In the genomic region with DNA sequence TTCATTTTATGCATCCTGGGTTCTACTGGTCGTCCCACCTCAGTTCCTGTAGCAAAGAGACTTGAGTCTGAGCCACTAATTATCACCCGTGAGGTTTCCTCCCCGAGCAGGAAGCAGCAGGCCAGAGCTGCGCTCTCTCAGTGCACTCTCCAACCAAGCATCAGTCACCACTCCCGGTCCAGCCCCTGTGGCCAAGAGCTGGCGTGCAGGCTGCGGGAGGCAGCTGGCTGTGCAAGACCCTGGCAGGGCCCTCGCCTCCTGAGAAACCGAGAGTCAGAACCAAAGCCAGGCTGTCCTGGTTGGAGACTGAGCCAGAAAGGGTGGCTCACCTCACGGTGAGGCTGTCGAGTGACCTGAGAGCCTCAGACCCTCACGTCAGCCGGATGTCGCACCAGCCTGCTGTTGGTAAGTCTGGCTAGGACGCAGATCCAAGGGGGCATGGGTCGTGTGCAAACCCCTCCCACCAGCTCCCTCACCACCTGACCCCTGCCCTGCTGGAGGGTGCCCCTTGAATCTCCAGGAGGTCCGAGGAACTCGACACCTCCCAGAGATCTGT, we compare ENCODE assay signal across 14 cellular contexts. TPM values are rescaled to one million over a fixed set of nuclear protein-coding genes. Genes with fewer than 3 reads are reported as not detected.
DNase-seq lines count a peak whose midpoint lies in the region; ATAC-seq and TF ChIP-seq lines count a peak whose summit lies in the region.
"Had no signal": no experiment of that assay in that cellular context is flagged by ENCODE, and none has a peak within 500 bp of the region (broad histone marks: within the 10 kb centered on the region; RNA-seq: fewer than 3 reads in every experiment).

No MANE protein-coding gene starts in this region.

- 35 to 37% methylated on average over 16 to 18 of the region's 18 CpGs for WGBS in GM23248 (ENCODE audit: low coverage in 1 of 2, low lambda C conversion rate in 2 of 2, missing lambda C conversion rate in 2 of 2), 2 experiments

- H3K79me2 ChIP-seq in GM23248 (ENCODE audit: insufficient read depth) = no peaks in the 10 kb centered on the region

- H3K4me3 ChIP-seq in GM23248 = peak overlapping the region; percentile 46; the same call in 1 of the 2 replicates
- H3K4me3 ChIP-seq in skeletal muscle satellite cell (ENCODE audit: low read length) = peak overlapping the region; percentile 2
- H3K4me3 ChIP-seq: body of pancreas, K562, lower lobe of right lung, PC-9 had no signal

- H3K4me2 ChIP-seq in GM23248 (ENCODE audit: unreplicated experiment) (peak overlapping the region; percentile 73), skeletal muscle satellite cell (ENCODE audit: low read length) (peak overlapping the region; percentile 79)
- H3K4me2 ChIP-seq: PC-9 had no signal

- H3K36me3 ChIP-seq in GM23248 (ENCODE audit: low read depth) (no peaks in the 10 kb centered on the region), skeletal muscle satellite cell (ENCODE audit: insufficient read depth, low read length) (no peaks in the 10 kb centered on the region)
- H3K36me3 ChIP-seq: lower lobe of right lung, neutrophil had no signal

- ATAC-seq in HG03469 (IDR thresholded peaks at IDR 0.05; ENCODE audit: unreplicated experiment) = no peak
- ATAC-seq: body of pancreas, K562, lower lobe of right lung had no signal

- in situ Hi-C loops in GM23248 (cut with MboI) = no loop called here

- H3F3A ChIP-seq in GM23248 (ENCODE audit: insufficient read depth) = peaks cover 29% of the 10 kb centered on the region

- peak overlapping the region; percentile 45 for H3K9ac ChIP-seq in GM23248
- peak overlapping the region; percentile 19 for H3K9ac ChIP-seq in skeletal muscle satellite cell (ENCODE audit: low read depth, low read length)

- no peaks in the 10 kb centered on the region for H3K27me3 ChIP-seq in GM23248 (replicated peaks; ENCODE audit: insufficient read depth)
- H3K27me3 ChIP-seq in skeletal muscle satellite cell (ENCODE audit: control insufficient read depth, insufficient read depth, low read length) = no peaks in the 10 kb centered on the region
- H3K27me3 ChIP-seq: body of pancreas, neutrophil had no signal

- no peaks in the 10 kb centered on the region for H3K9me3 ChIP-seq in GM23248 (ENCODE audit: low read depth)
- H3K9me3 ChIP-seq in skeletal muscle satellite cell (replicated peaks; ENCODE audit: low read length) = no peaks in the 10 kb centered on the region
- H3K9me3 ChIP-seq: body of pancreas, lower lobe of right lung, neutrophil had no signal

- DNase-seq in GM23248 = peak; percentile 74
- DNase-seq in fibroblast of gingiva (ENCODE audit: low read depth) = peak; percentile 78
- no peak for DNase-seq in stimulated activated CD4-positive, alpha-beta T cell treated with anti-CD3 and anti-CD28 coated beads, Interleukin-15, amount 100 ng/mL, for 24 hours
- DNase-seq in activated CD4-positive, alpha-beta T cell treated with anti-CD3 and anti-CD28 coated beads for 4 hours = no peak
- DNase-seq: body of pancreas, lower lobe of right lung, PC-9, small intestine, T-helper 2 cell had no signal

- peaks cover 31% of the 10 kb centered on the region for H3K4me1 ChIP-seq in GM23248 (ENCODE audit: insufficient read depth)
- peaks cover 52% of the 10 kb centered on the region for H3K4me1 ChIP-seq in skeletal muscle satellite cell (ENCODE audit: control insufficient read depth, insufficient read depth, low read length)

- peak overlapping the region; percentile 93 for H3K27ac ChIP-seq in GM23248
- H3K27ac ChIP-seq: body of pancreas, lower lobe of right lung, neutrophil, PC-9 had no signal

- H2AFZ ChIP-seq in GM23248 = no peak overlapping the region; the same call in 1 of the 2 replicates
- H2AFZ ChIP-seq: PC-9 had no signal

- H3K9me2 ChIP-seq in GM23248 (ENCODE audit: insufficient read depth) = no peaks in the 10 kb centered on the region

- no peaks in the 10 kb centered on the region for H4K20me1 ChIP-seq in GM23248 (ENCODE audit: insufficient read depth)

TF ChIP-seq in PFSK-1, 5 proteins besides CTCF, POLR2A, EP300 and RAD21:
- TF ChIP-seq, protein P1, sequence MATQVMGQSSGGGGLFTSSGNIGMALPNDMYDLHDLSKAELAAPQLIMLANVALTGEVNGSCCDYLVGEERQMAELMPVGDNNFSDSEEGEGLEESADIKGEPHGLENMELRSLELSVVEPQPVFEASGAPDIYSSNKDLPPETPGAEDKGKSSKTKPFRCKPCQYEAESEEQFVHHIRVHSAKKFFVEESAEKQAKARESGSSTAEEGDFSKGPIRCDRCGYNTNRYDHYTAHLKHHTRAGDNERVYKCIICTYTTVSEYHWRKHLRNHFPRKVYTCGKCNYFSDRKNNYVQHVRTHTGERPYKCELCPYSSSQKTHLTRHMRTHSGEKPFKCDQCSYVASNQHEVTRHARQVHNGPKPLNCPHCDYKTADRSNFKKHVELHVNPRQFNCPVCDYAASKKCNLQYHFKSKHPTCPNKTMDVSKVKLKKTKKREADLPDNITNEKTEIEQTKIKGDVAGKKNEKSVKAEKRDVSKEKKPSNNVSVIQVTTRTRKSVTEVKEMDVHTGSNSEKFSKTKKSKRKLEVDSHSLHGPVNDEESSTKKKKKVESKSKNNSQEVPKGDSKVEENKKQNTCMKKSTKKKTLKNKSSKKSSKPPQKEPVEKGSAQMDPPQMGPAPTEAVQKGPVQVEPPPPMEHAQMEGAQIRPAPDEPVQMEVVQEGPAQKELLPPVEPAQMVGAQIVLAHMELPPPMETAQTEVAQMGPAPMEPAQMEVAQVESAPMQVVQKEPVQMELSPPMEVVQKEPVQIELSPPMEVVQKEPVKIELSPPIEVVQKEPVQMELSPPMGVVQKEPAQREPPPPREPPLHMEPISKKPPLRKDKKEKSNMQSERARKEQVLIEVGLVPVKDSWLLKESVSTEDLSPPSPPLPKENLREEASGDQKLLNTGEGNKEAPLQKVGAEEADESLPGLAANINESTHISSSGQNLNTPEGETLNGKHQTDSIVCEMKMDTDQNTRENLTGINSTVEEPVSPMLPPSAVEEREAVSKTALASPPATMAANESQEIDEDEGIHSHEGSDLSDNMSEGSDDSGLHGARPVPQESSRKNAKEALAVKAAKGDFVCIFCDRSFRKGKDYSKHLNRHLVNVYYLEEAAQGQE (IDR thresholded peaks at IDR 0.05; ENCODE audit: insufficient read depth in 1 of 2, low read depth in 2 of 2, low read length in 2 of 2) = no peak
- TF ChIP-seq FOXP2 (optimal IDR thresholded peaks at IDR 0.05; ENCODE audit: borderline replicate concordance, extremely low read depth, extremely low read length, insufficient read depth) = peak; percentile 32

RNA-seq across cellular contexts. Expression of a gene that starts 7.1 kb away (rescaled TPM):
- total RNA-seq in GM23248 (2014; rRNA removed; shearing (Covaris generic)) = 29.5 and 30.5 TPM in 2 replicates
- 31.3 and 33.8 TPM in 2 replicates for polyA plus RNA-seq in GM23248 (2016; fragmentation: Nextera tagmentation; extraction: Ambion mirVana)
- 31.1 TPM for polyA plus RNA-seq in PFSK-1 (2012; ENCODE audit: insufficient read length, low read depth)
- 69.7 and 93.7 TPM in 2 replicates for total RNA-seq in skeletal muscle satellite cell (2012; rRNA removed)

Comparison
In these comparisons a context has a peak if more than half of its experiments do, and no peak if none do; other contexts are left out.
1. DNase-seq: peak in GM23248 (single experiment) and fibroblast of gingiva (single experiment); none in stimulated activated CD4-positive, alpha-beta T cell treated with anti-CD3 and anti-CD28 coated beads, Interleukin-15, amount 100 ng/mL, for 24 hours (single experiment) and activated CD4-positive, alpha-beta T cell treated with anti-CD3 and anti-CD28 coated beads for 4 hours (0 of 2).